In genomic region chr4:185656467-185656890, GRCh38 we compare ENCODE assay signal across 9 cellular contexts.
A peak's percentile ranks its signal among the peaks of the same experiment; 100 is the strongest.
DNase-seq lines count a peak whose midpoint lies in the region; ATAC-seq and TF ChIP-seq lines count a peak whose summit lies in the region.
"Had no signal": no experiment of that assay in that cellular context is flagged by ENCODE, and none has a peak within 500 bp of the region (broad histone marks: within the 10 kb centered on the region; RNA-seq: fewer than 3 reads in every experiment).

No MANE protein-coding gene starts in this region.

- peak; percentile 30 to 40 for TF ChIP-seq CTCF in left lung (IDR thresholded peaks at IDR 0.05)
- peak in 5 of 7 experiments; percentile 33 to 55 (median 40) for TF ChIP-seq CTCF in stomach (IDR thresholded peaks at IDR 0.05)

- peaks cover 0 to under 1% of the 10 kb centered on the region in 2 donors for H3K36me3 ChIP-seq in left lung
- H3K36me3 ChIP-seq in stomach: peaks cover 11 to 48% (median 30%) of the 10 kb centered on the region in 4 donors
- H3K36me3 ChIP-seq: SJCRH30 had no signal

- intact Hi-C loops in left lung (cut with DNase I) (no loop called here), stomach (cut with DNase I; ENCODE audit: low total_unique reads) (no loop called here)

- ATAC-seq in left lung (peak; percentile 85), HG03521 (IDR thresholded peaks at IDR 0.05; ENCODE audit: unreplicated experiment) (no peak), GM21723 (IDR thresholded peaks at IDR 0.05; ENCODE audit: unreplicated experiment) (no peak), GM18861 (IDR thresholded peaks at IDR 0.05; ENCODE audit: unreplicated experiment) (no peak)

- H3K4me1 ChIP-seq in left lung (no peaks in the 10 kb centered on the region), stomach (peaks cover 0 to 50% (median 21%) of the 10 kb centered on the region in 4 donors)
- H3K4me1 ChIP-seq: SJCRH30 had no signal

- WGBS in stomach, 5 donors: 16 to 29% (median 22%) methylated on average over 6 of the region's 6 CpGs

- H3K27me3 ChIP-seq in left lung (no peaks in the 10 kb centered on the region), stomach (no peaks in the 10 kb centered on the region)
- H3K27me3 ChIP-seq: SJCRH30 had no signal

- H3K4me3 ChIP-seq in left lung: no peak overlapping the region
- peak overlapping the region; percentile 36 to 44 (median 42) for H3K4me3 ChIP-seq in stomach
- H3K4me3 ChIP-seq: SJCRH30 had no signal

- H3K27ac ChIP-seq in left lung (no peak overlapping the region), stomach (peak overlapping the region; percentile 36 to 84 (median 61))
- H3K27ac ChIP-seq: SJCRH30 had no signal

- DNase-seq in HCEC 1CT: peak; percentile 12
- peak; percentile 59 for DNase-seq in dedifferentiated amniotic fluid mesenchymal stem cell (ENCODE audit: extremely low spot score)
- peak in 1 of 2 donors; percentile 63 for DNase-seq in left lung
- DNase-seq in stomach: peak; percentile 60
- no peak for DNase-seq in NCI-H1694 treated with DMSO at 0.1 percent for 48 hours (lab: John Stamatoyannopoulos, UW)
- DNase-seq: SJCRH30 had no signal

- H3K9me3 ChIP-seq in left lung (no peaks in the 10 kb centered on the region), stomach (no peaks in the 10 kb centered on the region)
- H3K9me3 ChIP-seq: SJCRH30 had no signal

- TF ChIP-seq EP300 in stomach (IDR thresholded peaks at IDR 0.05): no peak

- no peak for TF ChIP-seq POLR2A in stomach (IDR thresholded peaks at IDR 0.05)

Comparison
In these comparisons a context has a peak if more than half of its experiments do, and no peak if none do; other contexts are left out.
1. H3K27ac ChIP-seq: peak in stomach (5 of 5); none in left lung (0 of 2).
2. H3K4me3 ChIP-seq: peak in stomach (4 of 4); none in left lung (0 of 2).